In genomic region chr3:23519548-23520208, GRCh38 we compare ENCODE assay signal across 18 cellular contexts.
DNase-seq lines count a peak whose midpoint lies in the region; ATAC-seq and TF ChIP-seq lines count a peak whose summit lies in the region.
"Had no signal": no experiment of that assay in that cellular context is flagged by ENCODE, and none has a peak within 500 bp of the region (broad histone marks: within the 10 kb centered on the region; RNA-seq: fewer than 3 reads in every experiment).

No MANE protein-coding gene starts in this region.

- H3K27ac Mint-ChIP-seq in memory B cell = no peak overlapping the region
- H3K27ac Mint-ChIP-seq: activated T-cell treated with anti-CD3 and anti-CD28 coated beads, Interleukin-2, amount 50 U/mL, for 72 hours; CD14-positive monocyte; endodermal cell; WTC11 had no signal

- peaks cover 0 to 14% (median 4%) of the 10 kb centered on the region in 4 donors for H3K4me1 ChIP-seq in sigmoid colon
- H3K4me1 ChIP-seq: body of pancreas had no signal

- no peak for TF ChIP-seq POLR2A in sigmoid colon (IDR thresholded peaks at IDR 0.05)

- H3K9me3 Mint-ChIP-seq in memory B cell = no peaks in the 10 kb centered on the region
- H3K9me3 Mint-ChIP-seq: activated T-cell treated with anti-CD3 and anti-CD28 coated beads, Interleukin-2, amount 50 U/mL, for 72 hours; endodermal cell; WTC11 had no signal

- TF ChIP-seq EP300 in sigmoid colon (IDR thresholded peaks at IDR 0.05) = no peak

- peak overlapping the region; percentile 33 for H3K4me3 Mint-ChIP-seq in memory B cell
- H3K4me3 Mint-ChIP-seq: activated T-cell treated with anti-CD3 and anti-CD28 coated beads, Interleukin-2, amount 50 U/mL, for 72 hours; CD14-positive monocyte; endodermal cell; WTC11 had no signal

- peak; percentile 92 for ATAC-seq in GM18861 (IDR thresholded peaks at IDR 0.05; ENCODE audit: unreplicated experiment)
- ATAC-seq in GM21723 (IDR thresholded peaks at IDR 0.05; ENCODE audit: unreplicated experiment) = peak; percentile 71
- peak; percentile 86 for ATAC-seq in HG03175 (IDR thresholded peaks at IDR 0.05; ENCODE audit: unreplicated experiment)
- ATAC-seq in memory B cell (ENCODE audit: low read depth) = peak; percentile 91
- no peak for ATAC-seq in activated CD4-positive, CD25-positive, alpha-beta regulatory T cell treated with anti-CD3 and anti-CD28 coated beads, Interleukin-2, amount 50 U/mL, for 24 hours
- ATAC-seq: activated T-cell treated with anti-CD3 and anti-CD28 coated beads, Interleukin-2, amount 50 U/mL, for 72 hours; body of pancreas; lower lobe of right lung; WTC11 had no signal

- H3K4me3 ChIP-seq in sigmoid colon (no peak overlapping the region), MG63 (no peak overlapping the region)
- H3K4me3 ChIP-seq: body of pancreas, lower lobe of right lung had no signal

- no peaks in the 10 kb centered on the region for H3K27me3 ChIP-seq in sigmoid colon
- H3K27me3 ChIP-seq in MG63 = no peaks in the 10 kb centered on the region
- H3K27me3 ChIP-seq: body of pancreas, neutrophil had no signal

- H3K36me3 ChIP-seq in sigmoid colon (no peaks in the 10 kb centered on the region), MG63 (no peaks in the 10 kb centered on the region)
- H3K36me3 ChIP-seq: lower lobe of right lung, neutrophil had no signal

- TF ChIP-seq CTCF in sigmoid colon (IDR thresholded peaks at IDR 0.05) = no peak

- peaks cover 16% of the 10 kb centered on the region for H3K4me1 Mint-ChIP-seq in memory B cell
- H3K4me1 Mint-ChIP-seq: CD14-positive monocyte had no signal

- H3K27me3 Mint-ChIP-seq in memory B cell = no peaks in the 10 kb centered on the region

- H3K9me3 ChIP-seq in sigmoid colon (no peaks in the 10 kb centered on the region), MG63 (no peaks in the 10 kb centered on the region)
- H3K9me3 ChIP-seq: body of pancreas, lower lobe of right lung, neutrophil had no signal

- intact Hi-C loops in sigmoid colon (cut with DNase I) = no loop called here

- DNase-seq in memory B cell (ENCODE audit: low spot score in 2 of 2) = no peak
- no peak for DNase-seq in sigmoid colon
- DNase-seq in MG63 = no peak
- DNase-seq in NCI-H1436 (lab: John Stamatoyannopoulos, UW) = no peak
- DNase-seq: activated T-cell treated with anti-CD3 and anti-CD28 coated beads, Interleukin-2, amount 50 U/mL, for 72 hours; body of pancreas; endodermal cell; head of caudate nucleus; IMR-90; lower lobe of right lung; NCI-H82 had no signal

- peaks cover 2% of the 10 kb centered on the region for H3K36me3 Mint-ChIP-seq in memory B cell
- H3K36me3 Mint-ChIP-seq: WTC11 had no signal

- WGBS in sigmoid colon, 2 donors = 81 to 90% methylated on average over 4 of the region's 4 CpGs

- no peak overlapping the region for H3K27ac ChIP-seq in sigmoid colon
- H3K27ac ChIP-seq: body of pancreas, lower lobe of right lung, neutrophil had no signal

Comparison
In these comparisons a context has a peak if more than half of its experiments do, and no peak if none do; other contexts are left out.
1. ATAC-seq: peak in GM18861 (single experiment), GM21723 (single experiment), HG03175 (single experiment) and memory B cell (single experiment); none in activated CD4-positive, CD25-positive, alpha-beta regulatory T cell treated with anti-CD3 and anti-CD28 coated beads, Interleukin-2, amount 50 U/mL, for 24 hours (0 of 2).